Comparison of ENCODE assay signal across 10 cellular contexts in genomic region chr11:12189543-12190235, GRCh38.
DNase-seq lines count a peak whose midpoint lies in the region; ATAC-seq and TF ChIP-seq lines count a peak whose summit lies in the region.
"Had no signal": no experiment of that assay in that cellular context is flagged by ENCODE, and none has a peak within 500 bp of the region (broad histone marks: within the 10 kb centered on the region; RNA-seq: fewer than 3 reads in every experiment).

No MANE protein-coding gene starts in this region.

- H4K20me1 ChIP-seq in OCI-LY3 (ENCODE audit: insufficient read depth, low read length), result no peaks in the 10 kb centered on the region

- no peak overlapping the region for H3K4me3 Mint-ChIP-seq in activated naive CD8-positive, alpha-beta T cell treated with anti-CD3 and anti-CD28 coated beads, Interleukin-2, amount 10 ng/mL, durations not matched to agents 7 days and 5 days
- H3K4me3 Mint-ChIP-seq: GM23338 had no signal

- peaks cover 25% of the 10 kb centered on the region for H3K4me1 Mint-ChIP-seq in activated naive CD8-positive, alpha-beta T cell treated with anti-CD3 and anti-CD28 coated beads, Interleukin-2, amount 10 ng/mL, durations not matched to agents 7 days and 5 days
- H3K4me1 Mint-ChIP-seq: GM23338 had no signal

- H3K27ac Mint-ChIP-seq in activated naive CD8-positive, alpha-beta T cell treated with anti-CD3 and anti-CD28 coated beads, Interleukin-2, amount 10 ng/mL, durations not matched to agents 7 days and 5 days, result peak overlapping the region; percentile 17
- H3K27ac Mint-ChIP-seq: GM23338 had no signal

- H3K9ac ChIP-seq in OCI-LY3 (ENCODE audit: low read length), result peak overlapping the region; percentile 61

- no peaks in the 10 kb centered on the region for H3K9me3 Mint-ChIP-seq in activated naive CD8-positive, alpha-beta T cell treated with anti-CD3 and anti-CD28 coated beads, Interleukin-2, amount 10 ng/mL, durations not matched to agents 7 days and 5 days
- H3K9me3 Mint-ChIP-seq: GM23338 had no signal

- peak overlapping the region; percentile 61 for H3K4me3 ChIP-seq in OCI-LY3 (ENCODE audit: low read length)
- H3K4me3 ChIP-seq: GM23338, SJCRH30 had no signal

- DNase-seq in NCI-H345 (lab: John Stamatoyannopoulos, UW), result peak; percentile 57
- no peak for DNase-seq in NCI-H345 treated with DMSO at 0.1 percent for 48 hours (lab: John Stamatoyannopoulos, UW; ENCODE audit: unreplicated experiment)
- no peak for DNase-seq in activated naive CD8-positive, alpha-beta T cell treated with anti-CD3 and anti-CD28 coated beads, Interleukin-2, amount 10 ng/mL, durations not matched to agents 7 days and 5 days
- DNase-seq in stimulated activated CD8-positive, alpha-beta memory T cell treated with anti-CD3 and anti-CD28 coated beads, Interleukin-12 subunit alpha, Interleukin-12 subunit beta, amount 100 ng/mL, for 1 hour (ENCODE audit: low read depth), result peak; percentile 26
- no peak for DNase-seq in GDM1 (lab: John Stamatoyannopoulos, UW)
- DNase-seq in NCI-H128 (lab: John Stamatoyannopoulos, UW; ENCODE audit: unreplicated experiment), result no peak

- no peak overlapping the region for H2AFZ ChIP-seq in OCI-LY3 (ENCODE audit: low read depth, low read length)
- H2AFZ ChIP-seq: GM23338 had no signal

- H3K27me3 Mint-ChIP-seq in activated naive CD8-positive, alpha-beta T cell treated with anti-CD3 and anti-CD28 coated beads, Interleukin-2, amount 10 ng/mL, durations not matched to agents 7 days and 5 days, result no peaks in the 10 kb centered on the region

- no peak for TF ChIP-seq CTCF in OCI-LY3 (IDR thresholded peaks at IDR 0.05; ENCODE audit: low read depth, low read length)

- peaks cover 5% of the 10 kb centered on the region for H3K36me3 Mint-ChIP-seq in activated naive CD8-positive, alpha-beta T cell treated with anti-CD3 and anti-CD28 coated beads, Interleukin-2, amount 10 ng/mL, durations not matched to agents 7 days and 5 days

- peaks cover 49% of the 10 kb centered on the region for H3K4me1 ChIP-seq in OCI-LY3 (ENCODE audit: low read length)

- POLR2A ChIA-PET in activated naive CD8-positive, alpha-beta T cell treated with anti-CD3 and anti-CD28 coated beads, Interleukin-2, amount 10 ng/mL, durations not matched to agents 7 days and 5 days (lab: Charles Lee), result interaction anchor here (0.7 to 0.8 kb wide), 2 partner anchors 10 to 35 kb away, joined by 3 read pairs; no protein-coding TSS in a partner anchor

- peak; percentile 51 for ATAC-seq in activated naive CD8-positive, alpha-beta T cell treated with anti-CD3 and anti-CD28 coated beads, Interleukin-2, amount 10 ng/mL, durations not matched to agents 7 days and 5 days (ENCODE audit: low read depth)
- ATAC-seq in HG03521 (IDR thresholded peaks at IDR 0.05; ENCODE audit: unreplicated experiment), result no peak
- ATAC-seq: GM23338 had no signal

- no peaks in the 10 kb centered on the region for H3K36me3 ChIP-seq in OCI-LY3 (replicated peaks; ENCODE audit: low read depth, low read length)
- H3K36me3 ChIP-seq: SJCRH30 had no signal

- no peaks in the 10 kb centered on the region for H3K9me3 ChIP-seq in OCI-LY3 (ENCODE audit: insufficient read depth, low read length)
- H3K9me3 ChIP-seq: SJCRH30 had no signal

- H3K27ac ChIP-seq in OCI-LY3 (ENCODE audit: low read length), result peak overlapping the region; percentile 93
- H3K27ac ChIP-seq: SJCRH30 had no signal

- H3K79me2 ChIP-seq in OCI-LY3 (ENCODE audit: low read length), result no peaks in the 10 kb centered on the region

- H3K27me3 ChIP-seq in OCI-LY3 (ENCODE audit: low read depth, low read length), result no peaks in the 10 kb centered on the region
- H3K27me3 ChIP-seq: SJCRH30 had no signal

- peak overlapping the region; percentile 88 for H3K4me2 ChIP-seq in OCI-LY3 (ENCODE audit: low read length)
- H3K4me2 ChIP-seq: GM23338 had no signal

Comparison
In these comparisons a context has a peak if more than half of its experiments do, and no peak if none do; other contexts are left out.
1. DNase-seq: peak in NCI-H345 (single experiment) and stimulated activated CD8-positive, alpha-beta memory T cell treated with anti-CD3 and anti-CD28 coated beads, Interleukin-12 subunit alpha, Interleukin-12 subunit beta, amount 100 ng/mL, for 1 hour (single experiment); none in NCI-H345 treated with DMSO at 0.1 percent for 48 hours (single experiment), activated naive CD8-positive, alpha-beta T cell treated with anti-CD3 and anti-CD28 coated beads, Interleukin-2, amount 10 ng/mL, durations not matched to agents 7 days and 5 days (single experiment), GDM1 (single experiment) and NCI-H128 (single experiment).